In genomic region chr16:89722392-89723278, GRCh38 we compare ENCODE assay signal across 8 cellular contexts. TPM values are rescaled to one million over a fixed set of nuclear protein-coding genes. Genes with fewer than 3 reads are reported as not detected.
DNase-seq lines count a peak whose midpoint lies in the region; ATAC-seq, FAIRE-seq and TF ChIP-seq lines count a peak whose summit lies in the region.

No MANE protein-coding gene starts in this region.

- CTCF ChIA-PET in A673 (lab: Charles Lee), result no interaction called here

- H3K4me3 Mint-ChIP-seq in neural progenitor cell, result peak overlapping the region; percentile 81

- peaks cover 16% of the 10 kb centered on the region for H3K36me3 Mint-ChIP-seq in neural progenitor cell

- peaks cover 32% of the 10 kb centered on the region for H3K4me1 Mint-ChIP-seq in neural progenitor cell

- H3K9me3 Mint-ChIP-seq in neural progenitor cell, result no peaks in the 10 kb centered on the region

- peaks cover 21% of the 10 kb centered on the region for H3K27me3 Mint-ChIP-seq in neural progenitor cell (ENCODE audit: insufficient read depth, low read depth)

- H2AFZ ChIP-seq in neural progenitor cell (replicated peaks), result no peak overlapping the region

- H3K9ac ChIP-seq in NT2/D1 (ENCODE audit: insufficient read length, low read depth) (peak overlapping the region; percentile 90), neural progenitor cell (no peak overlapping the region)

- H3K4me1 ChIP-seq in A673 (ENCODE audit: insufficient read depth, low read length, poor library complexity, severe bottlenecking) (peaks cover 17% of the 10 kb centered on the region), NT2/D1 (ENCODE audit: insufficient read depth, insufficient read length) (peaks cover 25% of the 10 kb centered on the region), neural progenitor cell (peaks cover 9% of the 10 kb centered on the region), urinary bladder (ENCODE audit: insufficient read depth) (no peaks in the 10 kb centered on the region)

- H3K27ac ChIP-seq in A673 (ENCODE audit: low read depth, low read length, poor library complexity, severe bottlenecking) (peak overlapping the region; percentile 93), neural progenitor cell (no peak overlapping the region), urinary bladder (ENCODE audit: low read depth) (peak overlapping the region; percentile 89)

- H4K20me1 ChIP-seq in neural progenitor cell (ENCODE audit: low read depth), result peaks cover 31% of the 10 kb centered on the region

- H3K27ac Mint-ChIP-seq in neural progenitor cell, result no peak overlapping the region

- POLR2A ChIA-PET in A673 (lab: Charles Lee; ENCODE audit: low non-redundant PET), result no interaction called here

- no peaks in the 10 kb centered on the region for H3K79me2 ChIP-seq in neural progenitor cell (ENCODE audit: low read depth)

- H3K27me3 ChIP-seq in A673 (replicated peaks; ENCODE audit: insufficient read depth, low read depth, low read length, poor library complexity), result no peaks in the 10 kb centered on the region
- H3K27me3 ChIP-seq in NT2/D1 (ENCODE audit: insufficient read depth, insufficient read length), result peaks cover 46% of the 10 kb centered on the region
- peaks cover 44% of the 10 kb centered on the region for H3K27me3 ChIP-seq in neural progenitor cell

- WGBS in urinary bladder, result 40% methylated on average over 56 of the region's 56 CpGs

- TF ChIP-seq CTCF in A673 (conservative IDR thresholded peaks at IDR 0.05; ENCODE audit: low read depth, low read length) (no peak), fibroblast of mammary gland (conservative IDR thresholded peaks at IDR 0.05; ENCODE audit: control insufficient read depth, insufficient read depth, low read depth, low read length) (no peak), neural progenitor cell (IDR thresholded peaks at IDR 0.05) (no peak), D721Med (IDR thresholded peaks at IDR 0.05; ENCODE audit: insufficient read depth, missing control alignments) (no peak)

- H3K4me3 ChIP-seq in A673 (ENCODE audit: low read depth, low read length, poor library complexity, severe bottlenecking) (peak overlapping the region; percentile 96), NT2/D1 (ENCODE audit: insufficient read length, low read depth) (peak overlapping the region; percentile 76), fibroblast of mammary gland (ENCODE audit: control insufficient read depth, low read depth, low read length) (peak overlapping the region; percentile 70), neural progenitor cell (peak overlapping the region; percentile 97), urinary bladder (ENCODE audit: low read depth, low read length) (peak overlapping the region; percentile 65)

- peak; percentile 26 for ATAC-seq in GM21447 (IDR thresholded peaks at IDR 0.05; ENCODE audit: unreplicated experiment)

- H3K36me3 ChIP-seq in A673 (ENCODE audit: insufficient read depth, low read length, poor library complexity, severe bottlenecking) (peaks cover 39% of the 10 kb centered on the region), NT2/D1 (ENCODE audit: insufficient read depth, insufficient read length, low read length) (peaks cover 44% of the 10 kb centered on the region), neural progenitor cell (no peaks in the 10 kb centered on the region), urinary bladder (ENCODE audit: insufficient read depth) (no peaks in the 10 kb centered on the region)

- H3K9me3 ChIP-seq in A673 (ENCODE audit: low read depth, low read length, poor library complexity, severe bottlenecking) (no peaks in the 10 kb centered on the region), NT2/D1 (ENCODE audit: insufficient read depth, low read length) (no peaks in the 10 kb centered on the region), neural progenitor cell (ENCODE audit: low read depth) (no peaks in the 10 kb centered on the region)

- intact Hi-C loops in A673 (cut with micrococcal nuclease; ENCODE audit: unreplicated experiment), result no loop called here

- peaks cover 29% of the 10 kb centered on the region for H3F3A ChIP-seq in neural progenitor cell (ENCODE audit: low read depth)

- H3K4me2 ChIP-seq in neural progenitor cell, result peak overlapping the region; percentile 100

- no peak for FAIRE-seq in D721Med (lab: Jason Lieb, UNC)

- no TSS peak for BruUV-seq in A673 (replicated peaks; lab: Mats Ljungman, UMichigan)

- DNase-seq in A673 (ENCODE audit: low spot score), result peak; percentile 68
- no peak for DNase-seq in NT2/D1 (ENCODE audit: low read depth, low spot score)
- peak; percentile 76 to 79 for DNase-seq in activated T-cell treated with anti-CD3 and anti-CD28 coated beads, Interleukin-2, amount 50 U/mL, for 48 hours
- peak; percentile 45 for DNase-seq in fibroblast of mammary gland (ENCODE audit: low read depth)
- peak; percentile 43 for DNase-seq in neural progenitor cell (ENCODE audit: low spot score)
- no peak for DNase-seq in D721Med (ENCODE audit: insufficient read length, low spot score)

RNA-seq across cellular contexts. Expression of gene ZNF276, which starts 1.3 kb away (rescaled TPM):
- total RNA-seq in A673 (2021) (37.2 and 37.3 TPM in 2 replicates), neural progenitor cell (ENCODE audit: low replicate concordance) (8.4 and 21.7 TPM in 2 replicates), urinary bladder (17.9 TPM)
- 19.6 TPM for polyA plus RNA-seq in urinary bladder

RNA-seq across cellular contexts. Expression of gene VPS9D1, which starts 1.9 kb away (rescaled TPM):
- total RNA-seq in A673 (2021), result 3.4 and 5.6 TPM in 2 replicates
- total RNA-seq in neural progenitor cell (ENCODE audit: low replicate concordance), result 1.6 and 4.7 TPM in 2 replicates
- 5.7 TPM for total RNA-seq in urinary bladder
- polyA plus RNA-seq in urinary bladder, result 11.0 TPM

RNA-seq across cellular contexts. Expression of gene SPATA2L, which starts 21.1 kb away (rescaled TPM):
- total RNA-seq in A673 (2021), result 15.8 and 19.1 TPM in 2 replicates
- total RNA-seq in neural progenitor cell (ENCODE audit: low replicate concordance), result 7.6 and 13.2 TPM in 2 replicates
- 5.2 TPM for total RNA-seq in urinary bladder
- 10.8 TPM for polyA plus RNA-seq in urinary bladder

RNA-seq across cellular contexts. Expression of gene CDK10, which starts 36.1 kb away (rescaled TPM):
- total RNA-seq in A673 (2021), result 98.0 and 104 TPM in 2 replicates
- total RNA-seq in neural progenitor cell (ENCODE audit: low replicate concordance), result 75.6 and 107 TPM in 2 replicates
- 31.9 TPM for total RNA-seq in urinary bladder
- polyA plus RNA-seq in urinary bladder, result 58.5 TPM

Comparison
In these comparisons a context has a peak if more than half of its experiments do, and no peak if none do; other contexts are left out.
1. DNase-seq: peak in A673 (single experiment), activated T-cell treated with anti-CD3 and anti-CD28 coated beads, Interleukin-2, amount 50 U/mL, for 48 hours (2 of 2), fibroblast of mammary gland (single experiment) and neural progenitor cell (single experiment); none in NT2/D1 (single experiment) and D721Med (single experiment).
2. Peak in every context shown above with its lines, with median percentiles within 50 percentile points of each other: H3K4me3 ChIP-seq.